ENCODE assay signal across 28 cellular contexts in the genomic region with DNA sequence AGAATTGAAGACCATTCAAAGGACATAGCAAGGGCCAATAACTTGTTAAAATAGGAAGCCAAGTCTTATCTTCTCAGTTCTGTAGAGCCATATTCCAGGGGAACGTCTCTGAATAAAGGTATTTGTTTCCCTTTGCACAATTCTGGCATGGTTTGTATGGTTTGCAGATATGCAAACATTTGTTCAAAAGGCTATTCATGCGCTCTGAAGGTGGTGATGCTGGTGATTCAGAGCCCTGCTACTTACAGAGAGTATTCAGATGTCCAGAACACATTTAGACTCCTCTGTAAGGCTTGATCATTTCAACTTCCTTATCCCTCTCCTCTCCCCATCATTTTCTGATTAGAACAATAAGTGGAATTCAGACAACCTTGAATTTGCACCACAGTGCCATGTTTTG. TPM values are rescaled to one million over a fixed set of nuclear protein-coding genes. Genes with fewer than 3 reads are reported as not detected.
A peak's percentile ranks its signal among the peaks of the same experiment; 100 is the strongest.
DNase-seq lines count a peak whose midpoint lies in the region; ATAC-seq and TF ChIP-seq lines count a peak whose summit lies in the region.
"Had no signal": no experiment of that assay in that cellular context is flagged by ENCODE, and none has a peak within 500 bp of the region (broad histone marks: within the 10 kb centered on the region; RNA-seq: fewer than 3 reads in every experiment).

No MANE protein-coding gene starts in this region.

- H2BK5ac ChIP-seq in IMR-90 (ENCODE audit: low read depth, low read length, poor library complexity, severe bottlenecking), result no peak overlapping the region

- in situ Hi-C loops in IMR-90 (cut with MboI; ENCODE audit: low sequenced_read_pairs), result no loop called here

- no peaks in the 10 kb centered on the region; the same call in 1 of the 2 replicates for H3K9me1 ChIP-seq in IMR-90 (ENCODE audit: insufficient read depth, low read length)

- no peak overlapping the region for H3K56ac ChIP-seq in IMR-90 (ENCODE audit: extremely low read depth, insufficient read depth, low read length)

- H3K4me2 ChIP-seq in IMR-90 (ENCODE audit: low read depth, low read length), result no peak overlapping the region
- H3K4me2 ChIP-seq: KMS-11 had no signal

- H3K27ac ChIP-seq in IMR-90 (ENCODE audit: insufficient read depth, low read length) (no peak overlapping the region), temporal lobe (ENCODE audit: low read depth, low read length) (peak overlapping the region; percentile 18)
- H3K27ac ChIP-seq: ascending aorta, heart left ventricle, KMS-11, lower lobe of right lung, tibial nerve had no signal

- H3K4me3 ChIP-seq in IMR-90 (ENCODE audit: insufficient read depth, low read depth, low read length), result no peak overlapping the region
- H3K4me3 ChIP-seq: ascending aorta, GM12878, heart left ventricle, lower lobe of right lung, MG63, tibial nerve had no signal

- ATAC-seq in IMR-90 (ENCODE audit: low read depth) (peak; percentile 91), HG02610 (IDR thresholded peaks at IDR 0.05; ENCODE audit: unreplicated experiment) (no peak), GM18519 (IDR thresholded peaks at IDR 0.05; ENCODE audit: low FRiP score, unreplicated experiment) (no peak)
- ATAC-seq: activated CD4-positive, CD25-positive, alpha-beta regulatory T cell treated with anti-CD3 and anti-CD28 coated beads, Interleukin-2, amount 50 U/mL, for 24 hours; activated CD8-positive, alpha-beta memory T cell treated with anti-CD3 and anti-CD28 coated beads, Interleukin-2, amount 10 ng/mL, durations not matched to agents 7 days and 5 days; activated T-cell treated with anti-CD3 and anti-CD28 coated beads, Interleukin-2, amount 50 U/mL, for 4 hours; esophagus mucosa; GM12878; heart left ventricle; lower lobe of right lung; Right ventricle myocardium inferior; T-helper 17 cell had no signal

- dilution Hi-C loops in IMR-90 (cut with HindIII; ENCODE audit: low sequenced_read_pairs, unreplicated experiment), result no loop called here

- H4K5ac ChIP-seq in IMR-90 (ENCODE audit: low read depth, low read length), result no peak overlapping the region

- no peak overlapping the region for H3K18ac ChIP-seq in IMR-90 (ENCODE audit: low read depth, low read length)

- BruUV-seq in IMR-90 (replicated peaks; lab: Mats Ljungman, UMichigan), result no TSS peak

- no peak overlapping the region for H3K9ac ChIP-seq in IMR-90 (ENCODE audit: low read depth, low read length)
- H3K9ac ChIP-seq: KMS-11 had no signal

- no peaks in the 10 kb centered on the region for H3K4me1 ChIP-seq in IMR-90 (ENCODE audit: control insufficient read depth, insufficient read depth, low read length)
- H3K4me1 ChIP-seq: ascending aorta, heart left ventricle, lower lobe of right lung, tibial nerve had no signal

- H2BK15ac ChIP-seq in IMR-90 (ENCODE audit: low read depth, low read length), result no peak overlapping the region

- no peak overlapping the region for H4K91ac ChIP-seq in IMR-90 (ENCODE audit: insufficient read depth, low read depth, low read length)

- TF ChIP-seq RAD21 in IMR-90 (IDR thresholded peaks at IDR 0.05; ENCODE audit: low read length), result no peak

- no peaks in the 10 kb centered on the region; the same call in 1 of the 2 replicates for H3K36me3 ChIP-seq in IMR-90 (ENCODE audit: control insufficient read depth, insufficient read depth, low read length)
- H3K36me3 ChIP-seq: ascending aorta, lower lobe of right lung, MG63, tibial nerve had no signal

- H3K14ac ChIP-seq in IMR-90 (replicated peaks; ENCODE audit: low read depth, low read length), result no peak overlapping the region

- peak; percentile 76 for DNase-seq in IMR-90
- DNase-seq in NCI-H2196 treated with DMSO at 0.1 percent for 48 hours (lab: John Stamatoyannopoulos, UW; ENCODE audit: unreplicated experiment), result peak; percentile 46
- peak; percentile 2 for DNase-seq in foreskin melanocyte
- DNase-seq in NCI-H1694 treated with DMSO at 0.1 percent for 48 hours (lab: John Stamatoyannopoulos, UW), result no peak
- DNase-seq: activated CD4-positive, alpha-beta T cell treated with anti-CD3 and anti-CD28 coated beads, Interleukin-2, amount 50 U/mL, for 4 hours; activated CD8-positive, alpha-beta memory T cell treated with anti-CD3 and anti-CD28 coated beads, Interleukin-2, amount 10 ng/mL, durations not matched to agents 7 days and 5 days; activated gamma-delta T cell; activated naive CD8-positive, alpha-beta T cell treated with anti-CD3 and anti-CD28 coated beads for 36 hours; activated T-cell treated with anti-CD3 and anti-CD28 coated beads, Interleukin-2, amount 50 U/mL, for 4 hours; dermis blood vessel endothelial cell; heart left ventricle; kidney glomerular epithelial cell; lower lobe of right lung; MG63; NCI-H1417; NCI-H524; stimulated activated CD4-positive, alpha-beta T cell treated with anti-CD3 and anti-CD28 coated beads, Interleukin-4, amount 100 ng/mL, for 24 hours; T-helper 17 cell had no signal

- H2BK120ac ChIP-seq in IMR-90 (ENCODE audit: low read depth, low read length), result no peak overlapping the region

- no peaks in the 10 kb centered on the region for H4K20me1 ChIP-seq in IMR-90 (ENCODE audit: insufficient read depth, low read length)

- H2AK5ac ChIP-seq in IMR-90 (ENCODE audit: low read depth, low read length), result no peak overlapping the region

- no peak for TF ChIP-seq CTCF in IMR-90 (conservative IDR thresholded peaks at IDR 0.05; ENCODE audit: low read depth, low read length)

- H2AFZ ChIP-seq in IMR-90 (replicated peaks; ENCODE audit: low read length, poor library complexity), result no peak overlapping the region

- H3K27me3 ChIP-seq in IMR-90 (ENCODE audit: control insufficient read depth, insufficient read depth, low read length), result no peaks in the 10 kb centered on the region; the same call in 1 of the 2 replicates
- H3K27me3 ChIP-seq: ascending aorta, heart left ventricle, MG63, tibial nerve had no signal

- H3K4ac ChIP-seq in IMR-90 (ENCODE audit: low read depth, low read length), result no peak overlapping the region

- H4K8ac ChIP-seq in IMR-90 (ENCODE audit: low read depth in 2 of 2, low read length in 2 of 2), result no peak overlapping the region

- H2BK20ac ChIP-seq in IMR-90 (ENCODE audit: low read depth, low read length), result no peak overlapping the region

- H3K9me3 ChIP-seq in IMR-90 (ENCODE audit: control insufficient read depth, insufficient read depth, low read length), result no peaks in the 10 kb centered on the region
- H3K9me3 ChIP-seq: ascending aorta, heart left ventricle, lower lobe of right lung, MG63, tibial nerve had no signal

- WGBS in IMR-90 (ENCODE audit: extremely low coverage in 2 of 2, insufficient read length in 1 of 2), 2 experiments, result no CpG with 5 or more reads among the region's 2 CpGs

- CTCF ChIA-PET in IMR-90 (lab: Yijun Ruan, JAX), result interaction anchor here (0.7 to 1.1 kb wide), 2 partner anchors 10 to 49 kb away, joined by 4 read pairs; no protein-coding TSS in a partner anchor

- intact Hi-C loops in IMR-90 (cut with micrococcal nuclease), result no loop called here

- no peak overlapping the region for H3K23ac ChIP-seq in IMR-90 (ENCODE audit: low read depth, low read length)

- H2AK9ac ChIP-seq in IMR-90 (replicated peaks; ENCODE audit: low read depth, low read length, poor library complexity), result no peak overlapping the region

- POLR2A ChIA-PET in IMR-90 (lab: Charles Lee; ENCODE audit: unreplicated experiment), result no interaction called here

- no peak for TF ChIP-seq POLR2A in IMR-90 (IDR thresholded peaks at IDR 0.05; ENCODE audit: low read depth, low read length)

- H3K79me1 ChIP-seq in IMR-90 (ENCODE audit: low read depth in 1 of 2, low read length in 2 of 2), result no peaks in the 10 kb centered on the region

TF ChIP-seq in IMR-90, 13 proteins besides CTCF, POLR2A, EP300 and RAD21:
- TF ChIP-seq RFX5 (IDR thresholded peaks at IDR 0.05; ENCODE audit: low read depth, low read length), result no peak
- no peak for TF ChIP-seq NFE2L2 (IDR thresholded peaks at IDR 0.05; ENCODE audit: low read depth, low read length)
- TF ChIP-seq, protein P1, sequence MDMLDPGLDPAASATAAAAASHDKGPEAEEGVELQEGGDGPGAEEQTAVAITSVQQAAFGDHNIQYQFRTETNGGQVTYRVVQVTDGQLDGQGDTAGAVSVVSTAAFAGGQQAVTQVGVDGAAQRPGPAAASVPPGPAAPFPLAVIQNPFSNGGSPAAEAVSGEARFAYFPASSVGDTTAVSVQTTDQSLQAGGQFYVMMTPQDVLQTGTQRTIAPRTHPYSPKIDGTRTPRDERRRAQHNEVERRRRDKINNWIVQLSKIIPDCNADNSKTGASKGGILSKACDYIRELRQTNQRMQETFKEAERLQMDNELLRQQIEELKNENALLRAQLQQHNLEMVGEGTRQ (IDR thresholded peaks at IDR 0.05; ENCODE audit: low read depth, low read length), result no peak
- TF ChIP-seq CEBPB (IDR thresholded peaks at IDR 0.05; ENCODE audit: low read depth, low read length), result peak; percentile 24; the same call in 1 of the 2 replicates
- no peak for TF ChIP-seq FOS (IDR thresholded peaks at IDR 0.05; ENCODE audit: low read depth, low read length)

RNA-seq across cellular contexts. Expression of a gene that starts 35.9 kb away (rescaled TPM):
- total RNA-seq in IMR-90 (2012; rRNA removed) (4.4 and 5.2 TPM in 2 replicates), temporal lobe (35.2 TPM)
- 3.1 and 3.2 TPM in 2 replicates for polyA plus RNA-seq in IMR-90 (2012; rRNA removed)
- polyA plus RNA-seq in IMR-90 (2012; cell fraction: cytosol; rRNA removed), result 1.0 and 3.3 TPM in 2 replicates
- polyA plus RNA-seq in IMR-90 (2012; cell fraction: nucleus; rRNA removed; ENCODE audit: low replicate concordance), result 1.7 and 5.6 TPM in 2 replicates
- total RNA-seq: ascending aorta had no signal
